In genomic region chr1:33270379-33270778, GRCh38 we compare ENCODE assay signal across 21 cellular contexts. TPM values are rescaled to one million over a fixed set of nuclear protein-coding genes. Genes with fewer than 3 reads are reported as not detected.
DNase-seq lines count a peak whose midpoint lies in the region; ATAC-seq and TF ChIP-seq lines count a peak whose summit lies in the region.
"Had no signal": no experiment of that assay in that cellular context is flagged by ENCODE, and none has a peak within 500 bp of the region (broad histone marks: within the 10 kb centered on the region; RNA-seq: fewer than 3 reads in every experiment).

No MANE protein-coding gene starts in this region.

- TF ChIP-seq CTCF in SK-N-SH (IDR thresholded peaks at IDR 0.05) (no peak), HEK293 (tag by site-specific recombination; IDR thresholded peaks at IDR 0.05) (no peak), chondrocyte (IDR thresholded peaks at IDR 0.05) (no peak), nephron (IDR thresholded peaks at IDR 0.05; ENCODE audit: unreplicated experiment in 3 of 3) (no peak)

- DNase-seq in SK-N-SH (no peak), chondrocyte (ENCODE audit: low spot score) (no peak), A172 (ENCODE audit: low spot score) (no peak), HPDE6-E6E7 (ENCODE audit: extremely low spot score) (no peak)
- DNase-seq: CD4-positive, alpha-beta memory T cell; DMS153; DMS79; GDM1; GOT3; H7 had no signal

- H3K4me3 ChIP-seq in SK-N-SH (ENCODE audit: low read depth in 2 of 2, low read length in 1 of 2): no peak overlapping the region
- H3K4me3 ChIP-seq in HEK293 (ENCODE audit: low read depth, low read length): no peak overlapping the region
- H3K4me3 ChIP-seq: BLaER1 had no signal

- no peaks in the 10 kb centered on the region for H3F3A ChIP-seq in SK-N-SH (replicated peaks; ENCODE audit: insufficient read depth)

- WGBS in SK-N-SH (ENCODE audit: low lambda C conversion rate): 97% methylated on average over 3 of the region's 5 CpGs

- H3K4me3 Mint-ChIP-seq in chondrocyte (ENCODE audit: unreplicated experiment) (no peak overlapping the region), nephron (no peak overlapping the region)
- H3K4me3 Mint-ChIP-seq: CD14-positive monocyte; CD4-positive, alpha-beta memory T cell had no signal

- no peak for TF ChIP-seq EP300 in SK-N-SH (IDR thresholded peaks at IDR 0.05; ENCODE audit: borderline replicate concordance in 1 of 2, low read depth in 1 of 2, low read length in 1 of 2)

- H3K27me3 Mint-ChIP-seq in chondrocyte (ENCODE audit: low read depth) (no peaks in the 10 kb centered on the region), nephron (ENCODE audit: low read depth) (no peaks in the 10 kb centered on the region)
- H3K27me3 Mint-ChIP-seq: CD4-positive, alpha-beta memory T cell had no signal

- no peak for TF ChIP-seq RAD21 in SK-N-SH (IDR thresholded peaks at IDR 0.05; ENCODE audit: low read length)

- H2AFZ ChIP-seq in SK-N-SH (ENCODE audit: low read depth): no peak overlapping the region

- CTCF ChIA-PET in SK-N-SH (lab: Yijun Ruan, JAX) (interaction anchor here (1.1 to 2.1 kb wide), 3 partner anchors 25 to 143 kb away, joined by 3 to 8 read pairs (median 3); no protein-coding TSS in a partner anchor), HEK293 (lab: Yijun Ruan, JAX) (interaction anchor here (0.6 to 1.8 kb wide), 3 partner anchors 11 to 133 kb away, joined by 3 to 7 read pairs (median 3); no protein-coding TSS in a partner anchor)

- H3K4me1 Mint-ChIP-seq in chondrocyte (ENCODE audit: low read depth) (peaks cover 58% of the 10 kb centered on the region), nephron (peaks cover 64% of the 10 kb centered on the region)

- no peaks in the 10 kb centered on the region for H3K27me3 ChIP-seq in SK-N-SH (ENCODE audit: insufficient read depth)
- H3K27me3 ChIP-seq: BLaER1 had no signal

- no peak overlapping the region for H3K4me2 ChIP-seq in SK-N-SH
- H3K4me2 ChIP-seq: BLaER1 had no signal

- no peaks in the 10 kb centered on the region for H3K9me2 ChIP-seq in SK-N-SH

- H3K9me3 Mint-ChIP-seq in chondrocyte (ENCODE audit: low read depth) (no peaks in the 10 kb centered on the region), nephron (no peaks in the 10 kb centered on the region)
- H3K9me3 Mint-ChIP-seq: CD14-positive monocyte; CD4-positive, alpha-beta memory T cell had no signal

- POLR2A ChIA-PET in SK-N-SH (lab: Yijun Ruan, JAX) (no interaction called here), HEK293 (lab: Yijun Ruan, JAX) (no interaction called here)

- peaks cover 81% of the 10 kb centered on the region; the same call in 1 of the 2 replicates for H3K79me2 ChIP-seq in SK-N-SH (ENCODE audit: insufficient read depth)

- no peak for ATAC-seq in SK-N-SH treated with all-trans-retinoic acid at 6 μM for 48 hours
- no peak for ATAC-seq in GM19463 (IDR thresholded peaks at IDR 0.05; ENCODE audit: unreplicated experiment)
- ATAC-seq: HCT116, HepG2 had no signal

- H3K9me3 ChIP-seq in SK-N-SH: no peaks in the 10 kb centered on the region
- H3K9me3 ChIP-seq in HEK293 (ENCODE audit: control insufficient read depth, insufficient read depth, low read depth, low read length): no peaks in the 10 kb centered on the region
- H3K9me3 ChIP-seq: BLaER1 had no signal

- H3K36me3 Mint-ChIP-seq in chondrocyte (ENCODE audit: low read depth) (peaks cover 4% of the 10 kb centered on the region), nephron (ENCODE audit: low read depth) (peaks cover 39% of the 10 kb centered on the region)

- H3K4me1 ChIP-seq in SK-N-SH (ENCODE audit: control insufficient read depth in 1 of 2, insufficient read depth in 2 of 2, low read depth in 1 of 2, low read length in 1 of 2): no peaks in the 10 kb centered on the region; a peak in 1 of 4 replicates
- no peaks in the 10 kb centered on the region for H3K4me1 ChIP-seq in HEK293 (ENCODE audit: control insufficient read depth, insufficient read depth, low read length)

- H4K20me1 ChIP-seq in SK-N-SH (ENCODE audit: insufficient read depth): peaks cover 94% of the 10 kb centered on the region

- H3K27ac Mint-ChIP-seq in chondrocyte (ENCODE audit: unreplicated experiment) (peak overlapping the region; percentile 32), nephron (peak overlapping the region in 2 of 3 experiments; percentile 15 to 70)

- H3K9ac ChIP-seq in SK-N-SH: no peak overlapping the region
- H3K9ac ChIP-seq: BLaER1 had no signal

- no peak overlapping the region for H3K27ac ChIP-seq in SK-N-SH (ENCODE audit: low read depth in 2 of 2, low read length in 1 of 2)
- no peak overlapping the region for H3K27ac ChIP-seq in HEK293 (ENCODE audit: extremely low read depth, low read depth, low read length)
- H3K27ac ChIP-seq: 22Rv1, BLaER1 had no signal

- peaks cover 9 to 15% of the 10 kb centered on the region in 2 experiments for H3K36me3 ChIP-seq in SK-N-SH (replicated peaks in 1 of 2; ENCODE audit: control insufficient read depth in 1 of 2, insufficient read depth in 2 of 2, low read length in 1 of 2)
- H3K36me3 ChIP-seq in HEK293 (ENCODE audit: control insufficient read depth in 2 of 2, insufficient read depth in 1 of 2, low read length in 2 of 2): peaks cover 0 to 5% of the 10 kb centered on the region in 2 experiments; a peak in 1 of 3 replicates

TF ChIP-seq in SK-N-SH treated with all-trans-retinoic acid at 6 μM for 48 hours, 23 proteins besides CTCF, POLR2A, EP300 and RAD21:
- no peak for TF ChIP-seq RARB (CRISPR knock-in tag; IDR thresholded peaks at IDR 0.05)
- TF ChIP-seq, protein P1, sequence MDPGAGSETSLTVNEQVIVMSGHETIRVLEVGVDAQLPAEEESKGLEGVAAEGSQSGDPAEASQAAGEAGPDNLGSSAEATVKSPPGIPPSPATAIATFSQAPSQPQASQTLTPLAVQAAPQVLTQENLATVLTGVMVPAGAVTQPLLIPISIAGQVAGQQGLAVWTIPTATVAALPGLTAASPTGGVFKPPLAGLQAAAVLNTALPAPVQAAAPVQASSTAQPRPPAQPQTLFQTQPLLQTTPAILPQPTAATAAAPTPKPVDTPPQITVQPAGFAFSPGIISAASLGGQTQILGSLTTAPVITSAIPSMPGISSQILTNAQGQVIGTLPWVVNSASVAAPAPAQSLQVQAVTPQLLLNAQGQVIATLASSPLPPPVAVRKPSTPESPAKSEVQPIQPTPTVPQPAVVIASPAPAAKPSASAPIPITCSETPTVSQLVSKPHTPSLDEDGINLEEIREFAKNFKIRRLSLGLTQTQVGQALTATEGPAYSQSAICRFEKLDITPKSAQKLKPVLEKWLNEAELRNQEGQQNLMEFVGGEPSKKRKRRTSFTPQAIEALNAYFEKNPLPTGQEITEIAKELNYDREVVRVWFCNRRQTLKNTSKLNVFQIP (CRISPR knock-in tag; IDR thresholded peaks at IDR 0.05; ENCODE audit: borderline replicate concordance, low read depth): no peak
- no peak for TF ChIP-seq TOX (CRISPR knock-in tag; IDR thresholded peaks at IDR 0.05; ENCODE audit: borderline replicate concordance)
- TF ChIP-seq ISL1 (CRISPR knock-in tag; IDR thresholded peaks at IDR 0.05): no peak
- TF ChIP-seq ZFP3 (CRISPR knock-in tag; IDR thresholded peaks at IDR 0.05): peak; percentile 88

TF ChIP-seq in SK-N-SH, 30 proteins besides CTCF, POLR2A, EP300 and RAD21:
- no peak for TF ChIP-seq FOXM1 (IDR thresholded peaks at IDR 0.05; ENCODE audit: low read depth)
- no peak for TF ChIP-seq GATA2 (CRISPR knock-in tag; IDR thresholded peaks at IDR 0.05)
- TF ChIP-seq RXRA (IDR thresholded peaks at IDR 0.05; ENCODE audit: borderline replicate concordance, low read depth): no peak
- TF ChIP-seq FOSL2 (IDR thresholded peaks at IDR 0.05; ENCODE audit: borderline replicate concordance, low read depth): no peak
- TF ChIP-seq MXI1 (IDR thresholded peaks at IDR 0.05; ENCODE audit: low read depth, low read length): no peak
- no peak for TF ChIP-seq JUND (IDR thresholded peaks at IDR 0.05)
- TF ChIP-seq NFIC (IDR thresholded peaks at IDR 0.05; ENCODE audit: borderline replicate concordance): no peak
TF ChIP-seq in SK-N-SH: peak in this region for 0.

TF ChIP-seq in HEK293, 187 proteins besides CTCF, POLR2A, EP300 and RAD21:
- TF ChIP-seq ZFP3 (tag by site-specific recombination; IDR thresholded peaks at IDR 0.05; ENCODE audit: low read depth) (peak; percentile 78), ZNF768 (tag by site-specific recombination; IDR thresholded peaks at IDR 0.05) (no peak)

RNA-seq across cellular contexts. Expression of gene ZNF362, which starts 14.1 kb away (rescaled TPM):
- 13.7 and 17.1 TPM in 2 replicates for polyA plus RNA-seq in SK-N-SH (2012; rRNA removed)
- 5.4 and 10.2 TPM in 2 replicates for polyA plus RNA-seq in SK-N-SH (2012; cell fraction: cytosol; rRNA removed)
- 19.2 and 37.2 TPM in 2 replicates for polyA plus RNA-seq in SK-N-SH (2012; cell fraction: nucleus; rRNA removed)
- 84.1 to 122 TPM (median 85.0 TPM) in 3 replicates for total RNA-seq in chondrocyte
- total RNA-seq in A172 (2014; rRNA removed; shearing (Covaris generic)): 3.5 and 10.5 TPM in 2 replicates

RNA-seq across cellular contexts. Expression of gene A3GALT2, which starts 50.5 kb away (rescaled TPM):
- 0.07 TPM in 1 of 2 replicates, not detected in the other for polyA plus RNA-seq in SK-N-SH (2012; rRNA removed)
- polyA plus RNA-seq in SK-N-SH (2012; cell fraction: cytosol; rRNA removed): 0.03 TPM in 1 of 2 replicates, not detected in the other
- 0.60 and 0.71 TPM in 2 replicates for polyA plus RNA-seq in SK-N-SH (2012; cell fraction: nucleus; rRNA removed)
- total RNA-seq in chondrocyte: 0.27 TPM in 1 of 3 replicates, not detected in the others
- total RNA-seq in A172 (2014; rRNA removed; shearing (Covaris generic)): not detected in 2 replicates
- total RNA-seq: CD4-positive, alpha-beta memory T cell; Daoy; H7; HepG2 had no signal
- polyA plus RNA-seq: AG04450; CD14-positive monocyte; CD4-positive, alpha-beta memory T cell; HepG2 had no signal
